ENCODE assay signal across 27 cellular contexts in genomic region chr13:32297206-32297605, GRCh38. TPM values are rescaled to one million over a fixed set of nuclear protein-coding genes. Genes with fewer than 3 reads are reported as not detected.
A peak's percentile ranks its signal among the peaks of the same experiment; 100 is the strongest.
DNase-seq lines count a peak whose midpoint lies in the region; ATAC-seq and TF ChIP-seq lines count a peak whose summit lies in the region.
"Had no signal": no experiment of that assay in that cellular context is flagged by ENCODE, and none has a peak within 500 bp of the region (broad histone marks: within the 10 kb centered on the region; RNA-seq: fewer than 3 reads in every experiment).

No MANE protein-coding gene starts in this region.

- H3K4me1 ChIP-seq in KMS-11 (ENCODE audit: low read depth, poor library complexity, severe bottlenecking) (peaks cover 18% of the 10 kb centered on the region), HAP-1 (no peaks in the 10 kb centered on the region)
- H3K4me1 ChIP-seq: A549; BLaER1 treated with 17β-estradiol and CSF1 and Interleukin-3, amounts not matched to agents 10 nM and 100 nM had no signal

- H3K36me3 ChIP-seq in KMS-11 (ENCODE audit: insufficient read depth) (no peaks in the 10 kb centered on the region), HAP-1 (replicated peaks) (no peaks in the 10 kb centered on the region)
- H3K36me3 ChIP-seq: BLaER1 treated with 17β-estradiol and CSF1 and Interleukin-3, amounts not matched to agents 10 nM and 100 nM had no signal

- peak overlapping the region in 1 of 2 donors; percentile 46 for H3K4me3 Mint-ChIP-seq in activated T-cell treated with anti-CD3 and anti-CD28 coated beads, Interleukin-2, amount 50 U/mL, for 72 hours
- no peak overlapping the region for H3K4me3 Mint-ChIP-seq in activated T-cell treated with anti-CD3 and anti-CD28 coated beads, Interleukin-2, amount 50 U/mL, for 24 hours
- no peak overlapping the region for H3K4me3 Mint-ChIP-seq in stimulated activated effector memory CD8-positive, alpha-beta T cell treated with anti-CD3 and anti-CD28 coated beads, Interleukin-12 subunit alpha, Interleukin-12 subunit beta, amount 100 ng/mL, for 72 hours
- H3K4me3 Mint-ChIP-seq: CD4-positive, alpha-beta T cell; GM23338 had no signal

- no peaks in the 10 kb centered on the region for H3K9me3 ChIP-seq in HAP-1
- H3K9me3 ChIP-seq: A549; BLaER1 treated with 17β-estradiol and CSF1 and Interleukin-3, amounts not matched to agents 10 nM and 100 nM had no signal

- peak overlapping the region; percentile 12; the same call in 1 of the 2 replicates for H3K27ac ChIP-seq in KMS-11
- H3K27ac ChIP-seq: A549; BLaER1 treated with 17β-estradiol and CSF1 and Interleukin-3, amounts not matched to agents 10 nM and 100 nM; RWPE1 had no signal

- peak; percentile 21 to 36 for ATAC-seq in activated T-cell treated with anti-CD3 and anti-CD28 coated beads, Interleukin-2, amount 50 U/mL, for 72 hours (replicated peaks in 1 of 2)
- peak; percentile 55 for ATAC-seq in stimulated activated effector memory CD8-positive, alpha-beta T cell treated with anti-CD3 and anti-CD28 coated beads, Interleukin-12 subunit alpha, Interleukin-12 subunit beta, amount 100 ng/mL, for 72 hours
- ATAC-seq: A549, GM23338, Panc1 had no signal

- no peaks in the 10 kb centered on the region for H3K27me3 Mint-ChIP-seq in activated T-cell treated with anti-CD3 and anti-CD28 coated beads, Interleukin-2, amount 50 U/mL, for 72 hours (ENCODE audit: low read depth)
- H3K27me3 Mint-ChIP-seq in activated T-cell treated with anti-CD3 and anti-CD28 coated beads, Interleukin-2, amount 50 U/mL, for 24 hours = peaks cover 13% of the 10 kb centered on the region

- peak overlapping the region; percentile 46 for H3K4me2 ChIP-seq in KMS-11
- H3K4me2 ChIP-seq: A549; BLaER1 treated with 17β-estradiol and CSF1 and Interleukin-3, amounts not matched to agents 10 nM and 100 nM; GM23338 had no signal

- H3K9me3 Mint-ChIP-seq in activated T-cell treated with anti-CD3 and anti-CD28 coated beads, Interleukin-2, amount 50 U/mL, for 72 hours = no peaks in the 10 kb centered on the region
- H3K9me3 Mint-ChIP-seq in activated T-cell treated with anti-CD3 and anti-CD28 coated beads, Interleukin-2, amount 50 U/mL, for 24 hours = no peaks in the 10 kb centered on the region
- no peaks in the 10 kb centered on the region for H3K9me3 Mint-ChIP-seq in stimulated activated effector memory CD8-positive, alpha-beta T cell treated with anti-CD3 and anti-CD28 coated beads, Interleukin-12 subunit alpha, Interleukin-12 subunit beta, amount 100 ng/mL, for 72 hours
- H3K9me3 Mint-ChIP-seq: CD4-positive, alpha-beta T cell; GM23338 had no signal

- H3K27me3 ChIP-seq in KMS-11 (ENCODE audit: insufficient read depth, low read depth) = no peaks in the 10 kb centered on the region
- peaks cover 30% of the 10 kb centered on the region for H3K27me3 ChIP-seq in HAP-1 (ENCODE audit: low read depth)
- H3K27me3 ChIP-seq: BLaER1 treated with 17β-estradiol and CSF1 and Interleukin-3, amounts not matched to agents 10 nM and 100 nM had no signal

- H2AFZ ChIP-seq in KMS-11 (ENCODE audit: low read depth) = no peak overlapping the region
- H2AFZ ChIP-seq: GM23338 had no signal

- no peak for TF ChIP-seq CTCF in KMS-11 (conservative IDR thresholded peaks at IDR 0.05; ENCODE audit: low read depth, low read length)

- H3K4me3 ChIP-seq in KMS-11 (IDR thresholded peaks at IDR 0.05; ENCODE audit: insufficient read depth, low read depth, low read length) (no peak overlapping the region), HAP-1 (no peak overlapping the region)
- H3K4me3 ChIP-seq: A549; BLaER1 treated with 17β-estradiol and CSF1 and Interleukin-3, amounts not matched to agents 10 nM and 100 nM; GM23338 had no signal

- no peak overlapping the region for H3K9ac ChIP-seq in KMS-11
- H3K9ac ChIP-seq: BLaER1 treated with 17β-estradiol and CSF1 and Interleukin-3, amounts not matched to agents 10 nM and 100 nM had no signal

- H3K27ac Mint-ChIP-seq in activated T-cell treated with anti-CD3 and anti-CD28 coated beads, Interleukin-2, amount 50 U/mL, for 72 hours = no peak overlapping the region
- no peak overlapping the region for H3K27ac Mint-ChIP-seq in activated T-cell treated with anti-CD3 and anti-CD28 coated beads, Interleukin-2, amount 50 U/mL, for 24 hours
- no peak overlapping the region for H3K27ac Mint-ChIP-seq in stimulated activated effector memory CD8-positive, alpha-beta T cell treated with anti-CD3 and anti-CD28 coated beads, Interleukin-12 subunit alpha, Interleukin-12 subunit beta, amount 100 ng/mL, for 72 hours
- H3K27ac Mint-ChIP-seq: CD4-positive, alpha-beta T cell; GM23338 had no signal

- H3K79me2 ChIP-seq in KMS-11 (ENCODE audit: insufficient read depth, low read depth) = no peaks in the 10 kb centered on the region

- no peaks in the 10 kb centered on the region for H4K20me1 ChIP-seq in KMS-11 (ENCODE audit: insufficient read depth)
- H4K20me1 ChIP-seq: BLaER1 treated with 17β-estradiol and CSF1 and Interleukin-3, amounts not matched to agents 10 nM and 100 nM had no signal

- peaks cover 23% of the 10 kb centered on the region for H3K4me1 Mint-ChIP-seq in activated T-cell treated with anti-CD3 and anti-CD28 coated beads, Interleukin-2, amount 50 U/mL, for 72 hours (ENCODE audit: low read depth)
- H3K4me1 Mint-ChIP-seq in activated T-cell treated with anti-CD3 and anti-CD28 coated beads, Interleukin-2, amount 50 U/mL, for 24 hours (ENCODE audit: low read depth) = peaks cover 14% of the 10 kb centered on the region
- no peaks in the 10 kb centered on the region for H3K4me1 Mint-ChIP-seq in stimulated activated effector memory CD8-positive, alpha-beta T cell treated with anti-CD3 and anti-CD28 coated beads, Interleukin-12 subunit alpha, Interleukin-12 subunit beta, amount 100 ng/mL, for 72 hours
- H3K4me1 Mint-ChIP-seq: GM23338 had no signal

- in situ Hi-C loops in HAP-1 (cut with MboI; ENCODE audit: low sequenced_read_pairs) = no loop called here

- H3K36me3 Mint-ChIP-seq in activated T-cell treated with anti-CD3 and anti-CD28 coated beads, Interleukin-2, amount 50 U/mL, for 72 hours (ENCODE audit: insufficient read depth in 2 of 2) = no peaks in the 10 kb centered on the region
- no peaks in the 10 kb centered on the region for H3K36me3 Mint-ChIP-seq in activated T-cell treated with anti-CD3 and anti-CD28 coated beads, Interleukin-2, amount 50 U/mL, for 24 hours (ENCODE audit: low read depth)
- no peaks in the 10 kb centered on the region for H3K36me3 Mint-ChIP-seq in stimulated activated effector memory CD8-positive, alpha-beta T cell treated with anti-CD3 and anti-CD28 coated beads, Interleukin-12 subunit alpha, Interleukin-12 subunit beta, amount 100 ng/mL, for 72 hours

- no peak for DNase-seq in activated T-cell treated with anti-CD3 and anti-CD28 coated beads, Interleukin-2, amount 50 U/mL, for 72 hours
- DNase-seq in activated T-cell treated with anti-CD3 and anti-CD28 coated beads, Interleukin-2, amount 50 U/mL, for 24 hours = no peak
- DNase-seq in OCI-M1 (lab: John Stamatoyannopoulos, UW) = peak; percentile 12
- DNase-seq in stimulated activated effector memory CD8-positive, alpha-beta T cell treated with anti-CD3 and anti-CD28 coated beads, Interleukin-12 subunit alpha, Interleukin-12 subunit beta, amount 100 ng/mL, for 72 hours (ENCODE audit: low spot score in 2 of 2) = no peak
- no peak for DNase-seq in HAP-1 (ENCODE audit: low spot score in 2 of 2)
- no peak for DNase-seq in H4 (ENCODE audit: low spot score)
- DNase-seq: AML-193; CD4-positive, alpha-beta T cell; HCEC 1CT; KG1; NCI-H1092; NCI-H1417 treated with DMSO at 0.1 percent for 48 hours; NCI-H1694 treated with DMSO at 0.1 percent for 48 hours; NCI-H2081; NCI-H446; NCI-H524 treated with DMSO at 0.1 percent for 48 hours; NCI-H82; SHP77 had no signal

RNA-seq across cellular contexts. Expression of gene ZAR1L, which starts 18.0 kb away (rescaled TPM):
- not detected for total RNA-seq in activated T-cell treated with anti-CD3 and anti-CD28 coated beads, Interleukin-2, amount 50 U/mL, for 72 hours
- total RNA-seq in H4 (2014; rRNA removed; shearing (Covaris generic)) = not detected in 2 replicates
- total RNA-seq: CD4-positive, alpha-beta T cell; Daoy; G401; SK-MEL-5 had no signal

RNA-seq across cellular contexts. Expression of gene BRCA2, which starts 18.1 kb away (rescaled TPM):
- 10 to 100 TPM; 36.9 to 41.5 TPM for total RNA-seq in activated T-cell treated with anti-CD3 and anti-CD28 coated beads, Interleukin-2, amount 50 U/mL, for 72 hours
- 3.3 and 8.1 TPM in 2 replicates for total RNA-seq in H4 (2014; rRNA removed; shearing (Covaris generic))
